In the genomic region with DNA sequence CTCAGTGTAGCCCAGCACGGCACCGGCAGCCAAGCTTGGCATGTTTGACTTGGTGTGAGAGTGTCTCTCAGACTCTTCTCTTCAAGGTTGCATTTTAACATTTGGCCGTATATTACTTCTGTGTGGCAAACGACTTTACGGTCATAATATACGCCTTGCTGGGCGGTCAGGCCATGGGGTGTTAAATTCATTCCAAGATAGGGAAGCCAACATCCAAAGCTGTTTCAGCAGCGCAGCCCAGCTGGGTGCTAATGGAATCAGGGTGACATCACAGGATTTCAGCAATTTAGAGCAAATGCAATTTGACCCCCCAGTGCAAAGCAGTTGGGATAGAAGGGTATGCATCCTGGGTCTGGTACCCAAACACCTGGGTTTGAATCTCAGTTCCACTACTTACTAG, we compare ENCODE assay signal across 21 cellular contexts. TPM values are rescaled to one million over a fixed set of nuclear protein-coding genes. Genes with fewer than 3 reads are reported as not detected.
A peak's percentile ranks its signal among the peaks of the same experiment; 100 is the strongest.
DNase-seq lines count a peak whose midpoint lies in the region; ATAC-seq and TF ChIP-seq lines count a peak whose summit lies in the region.
"Had no signal": no experiment of that assay in that cellular context is flagged by ENCODE, and none has a peak within 500 bp of the region (broad histone marks: within the 10 kb centered on the region; RNA-seq: fewer than 3 reads in every experiment).

No MANE protein-coding gene starts in this region.

- no peaks in the 10 kb centered on the region for H3K9me2 ChIP-seq in PC-9 (ENCODE audit: insufficient read depth)

- H2AFZ ChIP-seq in PC-9 = no peak overlapping the region
- H2AFZ ChIP-seq in mesenchymal stem cell (ENCODE audit: low read depth, low read length) = no peak overlapping the region

- no peak overlapping the region for H2AK5ac ChIP-seq in mesenchymal stem cell (ENCODE audit: low read length, severe bottlenecking)

- H3K79me1 ChIP-seq in mesenchymal stem cell (replicated peaks; ENCODE audit: low read length, poor library complexity, severe bottlenecking) = no peaks in the 10 kb centered on the region

- no peak overlapping the region for H4K91ac ChIP-seq in mesenchymal stem cell (ENCODE audit: low read length)

- H3K9me3 Mint-ChIP-seq in activated T-cell treated with anti-CD3 and anti-CD28 coated beads, Interleukin-2, amount 50 U/mL, for 24 hours = no peaks in the 10 kb centered on the region
- H3K9me3 Mint-ChIP-seq: nephron progenitor cell had no signal

- no peak for ATAC-seq in upper lobe of right lung
- no peak for ATAC-seq in T-helper 17 cell
- ATAC-seq: gastrocnemius medialis had no signal

- intact Hi-C loops in PC-9 (cut with micrococcal nuclease; ENCODE audit: unreplicated experiment) (no loop called here), upper lobe of right lung (cut with DNase I) (no loop called here)

- no peak overlapping the region for H2BK15ac ChIP-seq in mesenchymal stem cell (ENCODE audit: low read depth, poor library complexity, severe bottlenecking)

- no peak overlapping the region for H2BK12ac ChIP-seq in mesenchymal stem cell (ENCODE audit: low read length in 2 of 2)

- H3K4me1 Mint-ChIP-seq in activated T-cell treated with anti-CD3 and anti-CD28 coated beads, Interleukin-2, amount 50 U/mL, for 24 hours (ENCODE audit: low read depth) = peaks cover 34% of the 10 kb centered on the region
- H3K4me1 Mint-ChIP-seq in T-helper 17 cell = peaks cover 38% of the 10 kb centered on the region

- POLR2A ChIA-PET in PC-9 (lab: Charles Lee; ENCODE audit: unreplicated experiment) = no interaction called here

- H3K18ac ChIP-seq in mesenchymal stem cell (ENCODE audit: low read depth in 1 of 2, low read length in 2 of 2) = no peak overlapping the region

- peak overlapping the region; percentile 71 for H3K4me2 ChIP-seq in PC-9
- H3K4me2 ChIP-seq in mesenchymal stem cell (ENCODE audit: low read length, poor library complexity, severe bottlenecking) = no peak overlapping the region

- H3K27ac ChIP-seq in PC-9 = peak overlapping the region; percentile 81; the same call in 1 of the 2 replicates
- H3K27ac ChIP-seq in mesenchymal stem cell (ENCODE audit: low read length, poor library complexity, severe bottlenecking) = no peak overlapping the region
- H3K27ac ChIP-seq in upper lobe of right lung = peak overlapping the region; percentile 17
- H3K27ac ChIP-seq: gastrocnemius medialis had no signal

- H2BK120ac ChIP-seq in mesenchymal stem cell (ENCODE audit: low read depth, low read length) = no peak overlapping the region

- no peaks in the 10 kb centered on the region for H3K36me3 Mint-ChIP-seq in activated T-cell treated with anti-CD3 and anti-CD28 coated beads, Interleukin-2, amount 50 U/mL, for 24 hours (ENCODE audit: low read depth)
- no peaks in the 10 kb centered on the region for H3K36me3 Mint-ChIP-seq in T-helper 17 cell (ENCODE audit: low read depth)

- no peak overlapping the region for H4K8ac ChIP-seq in mesenchymal stem cell (ENCODE audit: low read length)

- H3K4me1 ChIP-seq in PC-9 (replicated peaks; ENCODE audit: insufficient read depth) (peaks cover 62% of the 10 kb centered on the region), mesenchymal stem cell (ENCODE audit: control insufficient read depth, insufficient read depth, low read depth, low read length) (peaks cover 10% of the 10 kb centered on the region), upper lobe of right lung (peaks cover 27% of the 10 kb centered on the region)

- H3K27ac Mint-ChIP-seq in activated T-cell treated with anti-CD3 and anti-CD28 coated beads, Interleukin-2, amount 50 U/mL, for 24 hours = peak overlapping the region; percentile 86
- H3K27ac Mint-ChIP-seq in T-helper 17 cell = no peak overlapping the region
- H3K27ac Mint-ChIP-seq: nephron progenitor cell, progenitor cell of endocrine pancreas had no signal

- no peak for DNase-seq in activated T-cell treated with anti-CD3 and anti-CD28 coated beads, Interleukin-2, amount 50 U/mL, for 24 hours
- no peak for DNase-seq in activated T-cell treated with anti-CD3 and anti-CD28 coated beads, Interleukin-2, amount 50 U/mL, for 1 hour
- DNase-seq in PC-9 = peak in 1 of 2 experiments; percentile 28
- no peak for DNase-seq in mesenchymal stem cell
- DNase-seq in upper lobe of right lung = no peak
- DNase-seq in T-helper 17 cell = no peak
- DNase-seq in SHP77 treated with DMSO at 0.1 percent for 48 hours (lab: John Stamatoyannopoulos, UW) = no peak
- DNase-seq in COLO829 (ENCODE audit: low spot score) = no peak
- DNase-seq: ACHN; activated effector memory CD4-positive, alpha-beta T cell treated with anti-CD3 and anti-CD28 coated beads, Interleukin-2, amount 50 U/mL, for 16 hours; caudate nucleus; gastrocnemius medialis; Kasumi-1; kidney glomerular epithelial cell; mesendoderm; NCI-H1092 treated with DMSO at 0.1 percent for 48 hours; NCI-H510A; nephron progenitor cell; SHP77; stimulated activated CD4-positive, alpha-beta T cell treated with anti-CD3 and anti-CD28 coated beads, Interleukin-2, amount 100 ng/mL, for 24 hours had no signal

- 77% methylated on average over 8 of the region's 8 CpGs for WGBS in mesenchymal stem cell

- H3K79me2 ChIP-seq in PC-9 (ENCODE audit: low read depth) = no peaks in the 10 kb centered on the region

- no peak overlapping the region for H3K23ac ChIP-seq in mesenchymal stem cell (ENCODE audit: low read length in 2 of 2)

- H3K4me3 Mint-ChIP-seq in activated T-cell treated with anti-CD3 and anti-CD28 coated beads, Interleukin-2, amount 50 U/mL, for 24 hours = no peak overlapping the region
- H3K4me3 Mint-ChIP-seq in T-helper 17 cell = no peak overlapping the region
- H3K4me3 Mint-ChIP-seq: nephron progenitor cell had no signal

- H2BK5ac ChIP-seq in mesenchymal stem cell (ENCODE audit: low read depth, low read length, poor library complexity, severe bottlenecking) = peak overlapping the region; percentile 15

- no peaks in the 10 kb centered on the region for H4K20me1 ChIP-seq in PC-9 (ENCODE audit: insufficient read depth)

- H3K9ac ChIP-seq in mesenchymal stem cell (ENCODE audit: low read length) = no peak overlapping the region

- no peak overlapping the region for H3K4me3 ChIP-seq in PC-9
- no peak overlapping the region for H3K4me3 ChIP-seq in mesenchymal stem cell (ENCODE audit: insufficient read depth in 1 of 2, low read depth in 1 of 2, low read length in 2 of 2)
- H3K4me3 ChIP-seq in upper lobe of right lung = no peak overlapping the region
- H3K4me3 ChIP-seq: gastrocnemius medialis had no signal

- H3K27me3 ChIP-seq in PC-9 (ENCODE audit: insufficient read depth, low read depth) (no peaks in the 10 kb centered on the region), mesenchymal stem cell (ENCODE audit: control insufficient read depth in 1 of 2, insufficient read depth in 1 of 2, low read length in 2 of 2) (no peaks in the 10 kb centered on the region), upper lobe of right lung (no peaks in the 10 kb centered on the region)
- H3K27me3 ChIP-seq: gastrocnemius medialis had no signal

- H3K4ac ChIP-seq in mesenchymal stem cell (ENCODE audit: low read depth in 1 of 2, low read length in 2 of 2) = no peak overlapping the region

- H3K9me3 ChIP-seq in PC-9 (ENCODE audit: insufficient read depth, low read depth) (no peaks in the 10 kb centered on the region), mesenchymal stem cell (ENCODE audit: control insufficient read depth, low read length) (no peaks in the 10 kb centered on the region), upper lobe of right lung (no peaks in the 10 kb centered on the region), T-helper 17 cell (ENCODE audit: control insufficient read depth, low read length, poor library complexity, severe bottlenecking) (no peaks in the 10 kb centered on the region)
- H3K9me3 ChIP-seq: gastrocnemius medialis had no signal

- H3K36me3 ChIP-seq in PC-9 (ENCODE audit: low read depth) (no peaks in the 10 kb centered on the region), mesenchymal stem cell (ENCODE audit: control insufficient read depth in 1 of 2, insufficient read depth in 2 of 2, low read depth in 1 of 2, low read length in 2 of 2) (no peaks in the 10 kb centered on the region), upper lobe of right lung (no peaks in the 10 kb centered on the region)
- H3K36me3 ChIP-seq: gastrocnemius medialis had no signal

- H3K14ac ChIP-seq in mesenchymal stem cell (ENCODE audit: low read length in 2 of 2) = no peak overlapping the region

- TF ChIP-seq CTCF in PC-9 (conservative IDR thresholded peaks at IDR 0.05) (no peak), upper lobe of right lung (IDR thresholded peaks at IDR 0.05) (no peak)

- H3F3A ChIP-seq in PC-9 (ENCODE audit: insufficient read depth, low read depth) = peaks cover 60% of the 10 kb centered on the region

- CTCF ChIA-PET in PC-9 (lab: Charles Lee) = interaction anchor here (0.7 kb wide), 1 partner anchor 97 kb away, joined by 3 read pairs; no protein-coding TSS in a partner anchor

- BruUV-seq in PC-9 (replicated peaks; lab: Mats Ljungman, UMichigan) = no TSS peak

- no peaks in the 10 kb centered on the region for H3K27me3 Mint-ChIP-seq in activated T-cell treated with anti-CD3 and anti-CD28 coated beads, Interleukin-2, amount 50 U/mL, for 24 hours
- no peaks in the 10 kb centered on the region for H3K27me3 Mint-ChIP-seq in T-helper 17 cell
- H3K27me3 Mint-ChIP-seq: progenitor cell of endocrine pancreas had no signal

RNA-seq across cellular contexts. Expression of gene MYH9, which starts 16.7 kb away (rescaled TPM):
- total RNA-seq in PC-9 (2021) = 758 and 776 TPM in 2 replicates
- polyA plus RNA-seq in mesenchymal stem cell (2013, experiment 1 of 2) = 369 TPM
- polyA plus RNA-seq in mesenchymal stem cell (2013, experiment 2 of 2) = 336 TPM
- total RNA-seq in upper lobe of right lung = 842 TPM
- total RNA-seq in T-helper 17 cell = 1,000 to 10,000 TPM; 1,038 to 1,220 TPM
